Comparison of ENCODE assay signal across 10 cellular contexts in genomic region chr1:56774067-56774609, GRCh38. TPM values are rescaled to one million over a fixed set of nuclear protein-coding genes. Genes with fewer than 3 reads are reported as not detected.
DNase-seq lines count a peak whose midpoint lies in the region; ATAC-seq and TF ChIP-seq lines count a peak whose summit lies in the region.
"Had no signal": no experiment of that assay in that cellular context is flagged by ENCODE, and none has a peak within 500 bp of the region (broad histone marks: within the 10 kb centered on the region; RNA-seq: fewer than 3 reads in every experiment).

No MANE protein-coding gene starts in this region.

- no peak for TF ChIP-seq EP300 in transverse colon (IDR thresholded peaks at IDR 0.05; ENCODE audit: low read depth)

- H3K36me3 Mint-ChIP-seq in CD8-positive, alpha-beta T cell, result no peaks in the 10 kb centered on the region
- no peaks in the 10 kb centered on the region for H3K36me3 Mint-ChIP-seq in activated naive CD8-positive, alpha-beta T cell treated with anti-CD3 and anti-CD28 coated beads for 36 hours
- H3K36me3 Mint-ChIP-seq in GM23338 (ENCODE audit: low read depth), result no peaks in the 10 kb centered on the region

- no peaks in the 10 kb centered on the region for H3K27me3 ChIP-seq in CD8-positive, alpha-beta T cell (ENCODE audit: insufficient read depth, low read length)
- H3K27me3 ChIP-seq in transverse colon (no peaks in the 10 kb centered on the region), prostate gland (replicated peaks; ENCODE audit: insufficient read depth) (no peaks in the 10 kb centered on the region), GM23338 (ENCODE audit: insufficient read depth) (no peaks in the 10 kb centered on the region)

- no peak overlapping the region for H3K4me2 ChIP-seq in GM23338

- H3K36me3 ChIP-seq in CD8-positive, alpha-beta T cell (ENCODE audit: insufficient read depth, low read length), result no peaks in the 10 kb centered on the region
- no peaks in the 10 kb centered on the region for H3K36me3 ChIP-seq in transverse colon
- no peaks in the 10 kb centered on the region for H3K36me3 ChIP-seq in prostate gland
- H3K36me3 ChIP-seq in GM23338 (ENCODE audit: insufficient read depth), result no peaks in the 10 kb centered on the region

- H3F3A ChIP-seq in GM23338 (replicated peaks; ENCODE audit: low read depth), result no peaks in the 10 kb centered on the region

- POLR2A ChIA-PET in CD8-positive, alpha-beta T cell (lab: Charles Lee), result no interaction called here

- no peak for DNase-seq in CD8-positive, alpha-beta T cell
- DNase-seq in activated naive CD8-positive, alpha-beta T cell treated with anti-CD3 and anti-CD28 coated beads for 36 hours, result no peak
- DNase-seq in transverse colon (no peak), prostate gland (ENCODE audit: low spot score) (no peak), GM23338 (ENCODE audit: low spot score) (no peak)
- DNase-seq in activated CD4-positive, alpha-beta T cell treated with anti-CD3 and anti-CD28 coated beads, Interleukin-2, amount 50 U/mL, for 4 hours, result no peak
- DNase-seq: hypothalamus, NCI-H774 had no signal

- no peaks in the 10 kb centered on the region for H3K9me2 ChIP-seq in GM23338 (ENCODE audit: insufficient read depth)

- CTCF ChIA-PET in CD8-positive, alpha-beta T cell (lab: Charles Lee), result no interaction called here

- in situ Hi-C loops in transverse colon (cut with MboI; ENCODE audit: low pct_ligation_motif_present in 1 of 4, low pct_unique_long_range_greater_than_20kb in 1 of 4, low sequenced_read_pairs in 3 of 4), result no loop called here

- H3K9me3 Mint-ChIP-seq in CD8-positive, alpha-beta T cell, result no peaks in the 10 kb centered on the region
- H3K9me3 Mint-ChIP-seq in activated naive CD8-positive, alpha-beta T cell treated with anti-CD3 and anti-CD28 coated beads for 36 hours, result peaks cover 4% of the 10 kb centered on the region
- H3K9me3 Mint-ChIP-seq in GM23338, result no peaks in the 10 kb centered on the region

- no peaks in the 10 kb centered on the region for H3K79me2 ChIP-seq in GM23338 (replicated peaks; ENCODE audit: insufficient read depth)

- no peaks in the 10 kb centered on the region for H3K9me3 ChIP-seq in CD8-positive, alpha-beta T cell (ENCODE audit: low read length)
- H3K9me3 ChIP-seq in transverse colon (no peaks in the 10 kb centered on the region), prostate gland (no peaks in the 10 kb centered on the region)

- no peak overlapping the region for H3K27ac Mint-ChIP-seq in CD8-positive, alpha-beta T cell
- H3K27ac Mint-ChIP-seq in activated naive CD8-positive, alpha-beta T cell treated with anti-CD3 and anti-CD28 coated beads for 36 hours, result no peak overlapping the region
- H3K27ac Mint-ChIP-seq in GM23338, result no peak overlapping the region

- TF ChIP-seq CTCF in CD8-positive, alpha-beta T cell (IDR thresholded peaks at IDR 0.05), result no peak
- TF ChIP-seq CTCF in transverse colon (IDR thresholded peaks at IDR 0.05) (no peak), prostate gland (IDR thresholded peaks at IDR 0.05) (no peak), GM23338 (conservative IDR thresholded peaks at IDR 0.05; ENCODE audit: low read depth in 2 of 2) (no peak)

- H3K27me3 Mint-ChIP-seq in CD8-positive, alpha-beta T cell (ENCODE audit: low read depth), result no peaks in the 10 kb centered on the region
- H3K27me3 Mint-ChIP-seq in activated naive CD8-positive, alpha-beta T cell treated with anti-CD3 and anti-CD28 coated beads for 36 hours, result no peaks in the 10 kb centered on the region
- no peaks in the 10 kb centered on the region for H3K27me3 Mint-ChIP-seq in GM23338 (ENCODE audit: insufficient read depth, low read depth, poor library complexity)

- no peaks in the 10 kb centered on the region for H3K4me1 ChIP-seq in CD8-positive, alpha-beta T cell (ENCODE audit: insufficient read depth, low read length)
- H3K4me1 ChIP-seq in transverse colon (no peaks in the 10 kb centered on the region), prostate gland (replicated peaks) (no peaks in the 10 kb centered on the region), GM23338 (ENCODE audit: insufficient read depth) (no peaks in the 10 kb centered on the region)

- intact Hi-C loops in CD8-positive, alpha-beta T cell (cut with DNase I, micrococcal nuclease), result no loop called here
- intact Hi-C loops in transverse colon (cut with DNase I; ENCODE audit: low total_unique reads) (no loop called here), prostate gland (cut with DNase I) (no loop called here)

- H2AFZ ChIP-seq in GM23338, result no peak overlapping the region

- peak overlapping the region; percentile 27 for H3K4me3 Mint-ChIP-seq in CD8-positive, alpha-beta T cell
- H3K4me3 Mint-ChIP-seq in activated naive CD8-positive, alpha-beta T cell treated with anti-CD3 and anti-CD28 coated beads for 36 hours, result peak overlapping the region; percentile 9
- H3K4me3 Mint-ChIP-seq in GM23338, result no peak overlapping the region

- no peaks in the 10 kb centered on the region for H4K20me1 ChIP-seq in GM23338 (replicated peaks; ENCODE audit: insufficient read depth)

- no peak overlapping the region for H3K27ac ChIP-seq in CD8-positive, alpha-beta T cell (ENCODE audit: low read depth, low read length)
- H3K27ac ChIP-seq in transverse colon, result no peak overlapping the region
- no peak overlapping the region for H3K27ac ChIP-seq in prostate gland
- no peak overlapping the region for H3K27ac ChIP-seq in GM23338 (ENCODE audit: low read depth)

- peaks cover 11% of the 10 kb centered on the region for H3K4me1 Mint-ChIP-seq in CD8-positive, alpha-beta T cell (ENCODE audit: low read depth)
- peaks cover 9% of the 10 kb centered on the region for H3K4me1 Mint-ChIP-seq in activated naive CD8-positive, alpha-beta T cell treated with anti-CD3 and anti-CD28 coated beads for 36 hours
- H3K4me1 Mint-ChIP-seq in GM23338, result no peaks in the 10 kb centered on the region

- WGBS in transverse colon (ENCODE audit: low coverage in 1 of 2), 2 donors, result 52 to 53% methylated on average over 6 of the region's 6 CpGs
- 91% methylated on average over 6 of the region's 6 CpGs for WGBS in prostate gland

- no peak for TF ChIP-seq POLR2A in transverse colon (IDR thresholded peaks at IDR 0.05)
- no peak for TF ChIP-seq POLR2A in prostate gland (IDR thresholded peaks at IDR 0.05)

- peak overlapping the region; percentile 20 for H3K4me3 ChIP-seq in CD8-positive, alpha-beta T cell (ENCODE audit: low read depth, low read length)
- no peak overlapping the region for H3K4me3 ChIP-seq in transverse colon
- no peak overlapping the region for H3K4me3 ChIP-seq in prostate gland
- no peak overlapping the region for H3K4me3 ChIP-seq in GM23338

- no peak for ATAC-seq in CD8-positive, alpha-beta T cell
- ATAC-seq in GM19455 (IDR thresholded peaks at IDR 0.05; ENCODE audit: unreplicated experiment) (peak; percentile 55), HG03442 (IDR thresholded peaks at IDR 0.05; ENCODE audit: unreplicated experiment) (peak; percentile 66), GM23338 (no peak)

RNA-seq across cellular contexts. Expression of gene FYB2, which starts 45.1 kb away (rescaled TPM):
- total RNA-seq in CD8-positive, alpha-beta T cell, result not detected
- not detected for total RNA-seq in activated naive CD8-positive, alpha-beta T cell treated with anti-CD3 and anti-CD28 coated beads for 36 hours
- total RNA-seq in transverse colon (1 to 10 TPM; 2.4 to 7.1 (median 5.6) TPM), prostate gland (1 to 10 TPM; 7.8 to 8.2 TPM)
- total RNA-seq in GM23338 (2014; rRNA removed; shearing (Covaris generic)), result not detected in 2 replicates
- 0.39 TPM in 1 of 2 replicates, not detected in the other for polyA plus RNA-seq in GM23338 (2016; fragmentation: Nextera tagmentation; extraction: Ambion mirVana)

Comparison
In these comparisons a context has a peak if more than half of its experiments do, and no peak if none do; other contexts are left out.
1. ATAC-seq: peak in GM19455 (single experiment) and HG03442 (single experiment); none in CD8-positive, alpha-beta T cell (single experiment) and GM23338 (single experiment).